Comparison of ENCODE assay signal across 1 cellular context in the genomic region with DNA sequence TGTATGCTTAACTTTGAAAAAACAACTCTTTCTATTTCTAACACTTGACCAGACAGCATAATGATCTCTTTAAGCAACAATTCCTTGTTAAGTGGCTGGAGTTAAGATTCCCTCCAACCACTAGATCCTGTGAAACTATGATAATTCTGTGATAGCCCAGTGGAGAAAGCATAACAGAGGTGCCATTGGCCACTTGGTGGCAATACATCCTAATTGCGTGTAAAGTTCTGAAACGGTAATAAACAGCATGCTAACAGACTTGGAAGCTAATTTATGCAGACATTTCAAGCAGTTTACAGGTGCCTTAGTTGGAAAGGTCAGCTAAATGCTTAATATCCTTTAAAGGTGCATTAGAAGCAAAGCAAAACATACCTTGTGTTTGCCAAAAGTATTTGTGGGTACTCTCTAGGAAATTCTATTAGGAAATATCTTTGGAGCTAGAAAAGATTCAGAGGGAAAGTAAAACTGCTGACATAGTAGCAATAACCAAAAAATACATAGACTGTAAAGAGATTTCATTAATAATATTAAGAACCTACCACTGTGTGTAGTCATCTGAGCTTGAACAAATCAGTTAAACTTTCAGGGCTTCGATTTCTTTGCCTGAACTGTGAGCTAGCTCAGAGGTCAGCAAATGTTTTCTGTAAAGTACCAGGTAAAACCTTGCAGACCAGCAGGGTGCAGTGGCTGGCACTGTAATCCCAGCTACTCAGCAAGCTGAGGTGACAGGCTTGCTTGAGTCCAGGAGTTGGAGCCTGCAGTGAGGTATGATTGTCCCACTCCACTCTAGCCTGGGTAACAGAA.
TF ChIP-seq lines count a peak whose summit lies in the region.

No MANE protein-coding gene starts in this region.

TF ChIP-seq in Ishikawa, 13 proteins besides CTCF, POLR2A, EP300 and RAD21 (continued from another document):
- TF ChIP-seq, protein P1, sequence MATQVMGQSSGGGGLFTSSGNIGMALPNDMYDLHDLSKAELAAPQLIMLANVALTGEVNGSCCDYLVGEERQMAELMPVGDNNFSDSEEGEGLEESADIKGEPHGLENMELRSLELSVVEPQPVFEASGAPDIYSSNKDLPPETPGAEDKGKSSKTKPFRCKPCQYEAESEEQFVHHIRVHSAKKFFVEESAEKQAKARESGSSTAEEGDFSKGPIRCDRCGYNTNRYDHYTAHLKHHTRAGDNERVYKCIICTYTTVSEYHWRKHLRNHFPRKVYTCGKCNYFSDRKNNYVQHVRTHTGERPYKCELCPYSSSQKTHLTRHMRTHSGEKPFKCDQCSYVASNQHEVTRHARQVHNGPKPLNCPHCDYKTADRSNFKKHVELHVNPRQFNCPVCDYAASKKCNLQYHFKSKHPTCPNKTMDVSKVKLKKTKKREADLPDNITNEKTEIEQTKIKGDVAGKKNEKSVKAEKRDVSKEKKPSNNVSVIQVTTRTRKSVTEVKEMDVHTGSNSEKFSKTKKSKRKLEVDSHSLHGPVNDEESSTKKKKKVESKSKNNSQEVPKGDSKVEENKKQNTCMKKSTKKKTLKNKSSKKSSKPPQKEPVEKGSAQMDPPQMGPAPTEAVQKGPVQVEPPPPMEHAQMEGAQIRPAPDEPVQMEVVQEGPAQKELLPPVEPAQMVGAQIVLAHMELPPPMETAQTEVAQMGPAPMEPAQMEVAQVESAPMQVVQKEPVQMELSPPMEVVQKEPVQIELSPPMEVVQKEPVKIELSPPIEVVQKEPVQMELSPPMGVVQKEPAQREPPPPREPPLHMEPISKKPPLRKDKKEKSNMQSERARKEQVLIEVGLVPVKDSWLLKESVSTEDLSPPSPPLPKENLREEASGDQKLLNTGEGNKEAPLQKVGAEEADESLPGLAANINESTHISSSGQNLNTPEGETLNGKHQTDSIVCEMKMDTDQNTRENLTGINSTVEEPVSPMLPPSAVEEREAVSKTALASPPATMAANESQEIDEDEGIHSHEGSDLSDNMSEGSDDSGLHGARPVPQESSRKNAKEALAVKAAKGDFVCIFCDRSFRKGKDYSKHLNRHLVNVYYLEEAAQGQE (IDR thresholded peaks at IDR 0.05; ENCODE audit: low read depth), result no peak
- TF ChIP-seq NFIC (IDR thresholded peaks at IDR 0.05) (no peak), EGR1 (IDR thresholded peaks at IDR 0.05) (no peak)
TF ChIP-seq in Ishikawa: peak in this region for 0.
